Comparison of ENCODE assay signal across 8 cellular contexts in genomic region chr9:34380034-34380510, GRCh38. TPM values are rescaled to one million over a fixed set of nuclear protein-coding genes. Genes with fewer than 3 reads are reported as not detected.
DNase-seq lines count a peak whose midpoint lies in the region; ATAC-seq and TF ChIP-seq lines count a peak whose summit lies in the region.

No MANE protein-coding gene starts in this region.

- ATAC-seq in right cardiac atrium (no peak), GM21360 (IDR thresholded peaks at IDR 0.05; ENCODE audit: unreplicated experiment) (no peak)

- WGBS in right cardiac atrium = 39% methylated on average over 24 of the region's 24 CpGs

- no peaks in the 10 kb centered on the region for H3K27me3 ChIP-seq in right cardiac atrium (ENCODE audit: control insufficient read depth, insufficient read depth)
- no peaks in the 10 kb centered on the region for H3K27me3 ChIP-seq in skeletal muscle tissue (ENCODE audit: control insufficient read depth in 3 of 3, insufficient read depth in 3 of 3, low read length in 3 of 3)

- H3K9me3 ChIP-seq in right cardiac atrium (ENCODE audit: control insufficient read depth, low read length) (no peaks in the 10 kb centered on the region), skeletal muscle tissue (ENCODE audit: control insufficient read depth in 3 of 3, low read length in 3 of 3) (no peaks in the 10 kb centered on the region)

- peaks cover 42% of the 10 kb centered on the region for H3K4me1 Mint-ChIP-seq in activated T-cell treated with anti-CD3 and anti-CD28 coated beads, Interleukin-2, amount 50 U/mL, for 24 hours (ENCODE audit: low read depth)

- H3K9me3 Mint-ChIP-seq in activated T-cell treated with anti-CD3 and anti-CD28 coated beads, Interleukin-2, amount 50 U/mL, for 24 hours = no peaks in the 10 kb centered on the region

- no peaks in the 10 kb centered on the region for H3K36me3 Mint-ChIP-seq in activated T-cell treated with anti-CD3 and anti-CD28 coated beads, Interleukin-2, amount 50 U/mL, for 24 hours (ENCODE audit: low read depth)

- in situ Hi-C loops in GM13976 (cut with MboI; ENCODE audit: low sequenced_read_pairs, unreplicated experiment) = no loop called here

- peak overlapping the region; percentile 4 for H3K27ac ChIP-seq in right cardiac atrium (ENCODE audit: low read length)
- H3K27ac ChIP-seq in skeletal muscle tissue (ENCODE audit: low read depth, low read length) = peak overlapping the region; percentile 18

- H3K4me3 Mint-ChIP-seq in activated T-cell treated with anti-CD3 and anti-CD28 coated beads, Interleukin-2, amount 50 U/mL, for 24 hours = peak overlapping the region; percentile 75

- no peaks in the 10 kb centered on the region for H3K36me3 ChIP-seq in skeletal muscle tissue (ENCODE audit: control insufficient read depth in 3 of 3, insufficient read depth in 3 of 3, low read length in 3 of 3)

- H3K4me3 ChIP-seq in HFF-Myc (replicated peaks; ENCODE audit: low read depth, low read length) (peak overlapping the region; percentile 28), right cardiac atrium (ENCODE audit: low read length) (no peak overlapping the region), skeletal muscle tissue (ENCODE audit: low read length in 3 of 3) (peak overlapping the region; percentile 61 to 85 (median 68))

- H3K4me1 ChIP-seq in right cardiac atrium (ENCODE audit: control insufficient read depth, insufficient read depth, low read length) = peaks cover 2% of the 10 kb centered on the region
- peaks cover 39 to 46% (median 40%) of the 10 kb centered on the region in 3 donors for H3K4me1 ChIP-seq in skeletal muscle tissue (ENCODE audit: control insufficient read depth in 3 of 3, insufficient read depth in 3 of 3, low read length in 3 of 3)

- DNase-seq in HFF-Myc (ENCODE audit: extremely low read depth, low read depth) (no peak), right cardiac atrium (peak in 2 of 3 donors; percentile 73), GM13976 (ENCODE audit: low spot score) (no peak), A172 (ENCODE audit: low spot score) (no peak), midbrain (lab: John Stamatoyannopoulos, UW) (no peak)
- DNase-seq in activated T-cell treated with anti-CD3 and anti-CD28 coated beads, Interleukin-2, amount 50 U/mL, for 24 hours = peak; percentile 56

- H3K9ac ChIP-seq in skeletal muscle tissue (ENCODE audit: low read depth in 1 of 3, low read length in 3 of 3) = peak overlapping the region in 2 of 3 donors; percentile 57 to 74

- peak overlapping the region; percentile 38 for H3K27ac Mint-ChIP-seq in activated T-cell treated with anti-CD3 and anti-CD28 coated beads, Interleukin-2, amount 50 U/mL, for 24 hours

- peaks cover 3% of the 10 kb centered on the region for H3K27me3 Mint-ChIP-seq in activated T-cell treated with anti-CD3 and anti-CD28 coated beads, Interleukin-2, amount 50 U/mL, for 24 hours

- intact Hi-C loops in right cardiac atrium (cut with DNase I) = loop anchor here in 1 of 4 donors (2.0 kb wide), 1 partner anchor 45 kb away; no protein-coding TSS in a partner anchor

- TF ChIP-seq CTCF in HFF-Myc (IDR thresholded peaks at IDR 0.05; ENCODE audit: low read depth, low read length, missing control alignments) (no peak), GM13976 (IDR thresholded peaks at IDR 0.05; ENCODE audit: borderline replicate concordance, control extremely low read depth, extremely low read depth, insufficient read depth, missing control alignments) (no peak)

RNA-seq across cellular contexts. Expression of gene MYORG, which starts 3.4 kb away (rescaled TPM):
- total RNA-seq in right cardiac atrium = 1 to 10 TPM; 4.6 to 5.2 (median 4.8) TPM
- 1.9 TPM for polyA plus RNA-seq in right cardiac atrium
- 4.2 TPM for total RNA-seq in skeletal muscle tissue
- total RNA-seq in A172 (2014; rRNA removed; shearing (Covaris generic)) = 3.5 and 4.6 TPM in 2 replicates

RNA-seq across cellular contexts. Expression of gene NUDT2, which starts 50.7 kb away (rescaled TPM):
- total RNA-seq in right cardiac atrium (10 to 100 TPM; 20.5 to 27.4 (median 22.6) TPM), skeletal muscle tissue (32.9 TPM)
- polyA plus RNA-seq in right cardiac atrium = 27.4 TPM
- total RNA-seq in A172 (2014; rRNA removed; shearing (Covaris generic)) = 52.1 and 67.4 TPM in 2 replicates

RNA-seq across cellular contexts. Expression of gene KIF24, which starts 51.0 kb away (rescaled TPM):
- total RNA-seq in right cardiac atrium (under 1 TPM; 0.25 to 0.54 (median 0.40) TPM), skeletal muscle tissue (5.7 TPM)
- 0.23 TPM for polyA plus RNA-seq in right cardiac atrium
- 9.0 and 11.5 TPM in 2 replicates for total RNA-seq in A172 (2014; rRNA removed; shearing (Covaris generic))

Comparison
In these comparisons a context has a peak if more than half of its experiments do, and no peak if none do; other contexts are left out.
1. DNase-seq: peak in activated T-cell treated with anti-CD3 and anti-CD28 coated beads, Interleukin-2, amount 50 U/mL, for 24 hours (single experiment) and right cardiac atrium (2 of 3); none in HFF-Myc (single experiment), GM13976 (single experiment), A172 (single experiment) and midbrain (single experiment).